In the genomic region with DNA sequence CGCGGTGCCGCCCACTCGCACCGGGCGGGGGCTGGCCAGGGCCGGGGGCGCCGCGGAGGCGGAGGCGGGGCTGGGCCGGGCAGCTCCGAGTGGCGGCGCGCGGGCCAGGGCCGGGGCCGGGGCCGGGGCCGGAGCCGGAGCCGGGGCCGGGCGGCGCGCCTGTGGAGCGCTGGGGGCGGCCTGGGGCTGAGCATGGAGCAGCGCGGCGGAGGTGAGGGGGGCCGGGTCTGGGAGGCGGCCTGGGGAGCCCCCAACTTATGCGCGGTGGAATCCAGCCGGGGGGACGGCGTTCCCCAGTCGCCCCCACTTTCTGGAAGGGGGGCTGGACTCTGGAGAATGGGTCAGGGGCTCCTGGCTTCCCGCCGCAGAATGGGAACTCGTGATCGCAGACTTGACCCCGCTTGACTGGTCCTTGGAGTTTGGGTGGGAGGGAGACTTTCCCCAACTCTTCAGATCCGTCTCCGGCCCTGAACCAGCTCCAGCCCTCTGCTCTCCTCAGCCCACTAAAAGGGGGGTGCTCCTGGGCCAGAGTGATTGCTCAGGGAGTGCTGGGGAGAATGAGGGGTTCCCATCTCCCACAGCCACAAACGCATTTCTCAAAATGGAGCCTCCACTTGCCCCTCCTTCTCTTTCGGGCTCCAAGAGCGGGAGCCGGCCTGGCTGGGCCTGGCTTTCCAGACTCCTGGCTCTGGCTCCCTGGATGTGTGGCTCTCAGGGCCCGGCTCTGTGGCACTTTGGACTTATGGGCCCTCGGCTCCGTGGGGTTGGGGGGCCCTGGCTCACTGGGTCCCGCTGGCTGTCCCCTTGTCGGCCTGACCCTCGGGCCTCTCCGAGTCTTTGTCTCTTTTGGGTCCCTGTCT, we compare ENCODE assay signal across 8 cellular contexts. TPM values are rescaled to one million over a fixed set of nuclear protein-coding genes. Genes with fewer than 3 reads are reported as not detected.
DNase-seq lines count a peak whose midpoint lies in the region; ATAC-seq lines count a peak whose summit lies in the region.

A gene with protein sequence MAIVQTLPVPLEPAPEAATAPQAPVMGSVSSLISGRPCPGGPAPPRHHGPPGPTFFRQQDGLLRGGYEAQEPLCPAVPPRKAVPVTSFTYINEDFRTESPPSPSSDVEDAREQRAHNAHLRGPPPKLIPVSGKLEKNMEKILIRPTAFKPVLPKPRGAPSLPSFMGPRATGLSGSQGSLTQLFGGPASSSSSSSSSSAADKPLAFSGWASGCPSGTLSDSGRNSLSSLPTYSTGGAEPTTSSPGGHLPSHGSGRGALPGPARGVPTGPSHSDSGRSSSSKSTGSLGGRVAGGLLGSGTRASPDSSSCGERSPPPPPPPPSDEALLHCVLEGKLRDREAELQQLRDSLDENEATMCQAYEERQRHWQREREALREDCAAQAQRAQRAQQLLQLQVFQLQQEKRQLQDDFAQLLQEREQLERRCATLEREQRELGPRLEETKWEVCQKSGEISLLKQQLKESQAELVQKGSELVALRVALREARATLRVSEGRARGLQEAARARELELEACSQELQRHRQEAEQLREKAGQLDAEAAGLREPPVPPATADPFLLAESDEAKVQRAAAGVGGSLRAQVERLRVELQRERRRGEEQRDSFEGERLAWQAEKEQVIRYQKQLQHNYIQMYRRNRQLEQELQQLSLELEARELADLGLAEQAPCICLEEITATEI (plus strand): TSS at position 67 of the 860 bp plus-strand sequence. CDS start 2,731 bp downstream, outside the sequence.

- H3K27me3 ChIP-seq in CD4-positive, CD25-positive, alpha-beta regulatory T cell (ENCODE audit: control insufficient read depth, insufficient read depth, low read length) = no peaks in the 10 kb centered on the region

- H3K27me3 Mint-ChIP-seq in CD4-positive, CD25-positive, alpha-beta regulatory T cell = peaks cover 6% of the 10 kb centered on the region

- no peaks in the 10 kb centered on the region for H3K36me3 Mint-ChIP-seq in CD4-positive, CD25-positive, alpha-beta regulatory T cell

- H3K4me3 Mint-ChIP-seq in CD4-positive, CD25-positive, alpha-beta regulatory T cell = peak within 1 kb of the TSS; percentile 89 to 99 (median 93)

- no peak for ATAC-seq in CD4-positive, CD25-positive, alpha-beta regulatory T cell (ENCODE audit: low read depth in 2 of 2)
- ATAC-seq in GM21390 (IDR thresholded peaks at IDR 0.05; ENCODE audit: unreplicated experiment) (no peak), HG02759 (IDR thresholded peaks at IDR 0.05; ENCODE audit: unreplicated experiment) (no peak)

- no peaks in the 10 kb centered on the region for H3K9me3 ChIP-seq in CD4-positive, CD25-positive, alpha-beta regulatory T cell (ENCODE audit: control insufficient read depth in 2 of 2, low read length in 2 of 2)

- H3K27ac ChIP-seq in CD4-positive, CD25-positive, alpha-beta regulatory T cell (ENCODE audit: insufficient read depth, low read length, poor library complexity, severe bottlenecking) = peak within 1 kb of the TSS; percentile 83

- H3K36me3 ChIP-seq in CD4-positive, CD25-positive, alpha-beta regulatory T cell (ENCODE audit: control insufficient read depth, insufficient read depth, low read length) = peaks cover 7% of the 10 kb centered on the region

- H3K9me3 Mint-ChIP-seq in CD4-positive, CD25-positive, alpha-beta regulatory T cell = no peaks in the 10 kb centered on the region

- peaks cover 5 to 34% (median 16%) of the 10 kb centered on the region in 4 donors for H3K4me1 Mint-ChIP-seq in CD4-positive, CD25-positive, alpha-beta regulatory T cell

- peak within 1 kb of the TSS; percentile 89 to 96 (median 92) for H3K27ac Mint-ChIP-seq in CD4-positive, CD25-positive, alpha-beta regulatory T cell

- H3K4me1 ChIP-seq in CD4-positive, CD25-positive, alpha-beta regulatory T cell (ENCODE audit: control insufficient read depth, insufficient read depth, low read length, poor library complexity, severe bottlenecking) = peaks cover 34% of the 10 kb centered on the region

- no peak for DNase-seq in CD4-positive, CD25-positive, alpha-beta regulatory T cell
- DNase-seq in HT1080 (ENCODE audit: low read depth) = peak; percentile 24
- DNase-seq in anterior cingulate cortex (lab: John Stamatoyannopoulos, UW) = peak in 30 of 58 donors; percentile 21 to 69 (median 51)
- DNase-seq in hepatic stellate cell (ENCODE audit: low spot score) = peak; percentile 59
- DNase-seq in retina = peak; percentile 74
- DNase-seq in epidermal melanocyte (ENCODE audit: insufficient read length, low spot score) = no peak

- peak within 1 kb of the TSS; percentile 75 for H3K4me3 ChIP-seq in CD4-positive, CD25-positive, alpha-beta regulatory T cell (ENCODE audit: low read depth, low read length)

RNA-seq across cellular contexts. Expression of the gene that starts here (rescaled TPM):
- total RNA-seq in CD4-positive, CD25-positive, alpha-beta regulatory T cell = 19.3 TPM
- 10 to 100 TPM; 11.0 to 16.4 (median 12.3) TPM for polyA plus RNA-seq in CD4-positive, CD25-positive, alpha-beta regulatory T cell
- 51.8 and 62.1 TPM in 2 replicates for total RNA-seq in HT1080 (2014; rRNA removed; shearing (Covaris generic))
- polyA plus RNA-seq in HT1080 (2015; cell fraction: cytosol; rRNA removed) = 44.8 and 46.6 TPM in 2 replicates
- 73.4 and 79.0 TPM in 2 replicates for polyA plus RNA-seq in HT1080 (2015; cell fraction: nucleus; rRNA removed)

Comparison
In these comparisons a context has a peak if more than half of its experiments do, and no peak if none do; other contexts are left out.
1. DNase-seq: peak in HT1080 (single experiment), anterior cingulate cortex (30 of 58), hepatic stellate cell (single experiment) and retina (single experiment); none in CD4-positive, CD25-positive, alpha-beta regulatory T cell (0 of 3) and epidermal melanocyte (single experiment).